8 cellular contexts compared by ENCODE assay signal in the genomic region with DNA sequence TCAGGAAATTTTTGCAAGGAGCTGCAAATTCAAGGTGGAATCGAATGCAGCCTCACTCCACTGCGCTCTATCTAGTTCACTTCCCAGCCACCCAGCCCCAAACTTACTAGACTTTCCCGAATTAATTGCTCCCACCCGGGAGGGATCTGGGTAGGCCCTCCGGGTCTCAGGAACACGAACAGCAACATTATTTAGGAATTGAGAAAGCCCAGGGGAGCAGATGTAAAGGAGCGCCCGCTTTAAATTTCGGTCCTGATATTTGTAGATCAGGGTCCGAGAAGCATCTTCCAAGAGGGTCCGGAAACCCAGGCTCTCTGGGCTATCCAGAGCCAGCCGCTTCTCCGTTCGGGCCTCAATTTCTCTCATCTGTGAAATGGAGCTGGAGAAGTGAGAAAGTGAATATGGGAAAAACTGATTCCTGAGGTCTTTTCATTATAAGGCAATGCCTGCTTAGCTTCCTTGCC. TPM values are rescaled to one million over a fixed set of nuclear protein-coding genes. Genes with fewer than 3 reads are reported as not detected.
A peak's percentile ranks its signal among the peaks of the same experiment; 100 is the strongest.
DNase-seq lines count a peak whose midpoint lies in the region; ATAC-seq, FAIRE-seq and TF ChIP-seq lines count a peak whose summit lies in the region.

No MANE protein-coding gene starts in this region.

- CTCF ChIA-PET in activated CD8-positive, alpha-beta T cell treated with anti-CD3 and anti-CD28 coated beads for 36 hours (lab: Charles Lee), result interaction anchor here (2.6 to 19.7 kb wide), 3 partner anchors 8 to 119 kb away, joined by 16 to 1008 read pairs (median 70); no protein-coding TSS in a partner anchor

- H3K4me3 Mint-ChIP-seq in activated CD8-positive, alpha-beta T cell treated with anti-CD3 and anti-CD28 coated beads for 36 hours, result peak overlapping the region; percentile 78
- H3K4me3 Mint-ChIP-seq in stimulated activated naive CD8-positive, alpha-beta T cell treated with anti-CD3 and anti-CD28 coated beads, Interleukin-15, amount 100 ng/mL, for 72 hours, result peak overlapping the region; percentile 91 to 98

- DNase-seq in NCI-H748 (lab: John Stamatoyannopoulos, UW; ENCODE audit: unreplicated experiment) (peak; percentile 77), NCI-H748 treated with DMSO at 0.1 percent for 48 hours (lab: John Stamatoyannopoulos, UW) (no peak), RCC 7860 (ENCODE audit: low spot score) (no peak), dermis blood vessel endothelial cell (no peak), T1000 (lab: John Stamatoyannopoulos, UW) (no peak)
- no peak for DNase-seq in activated CD8-positive, alpha-beta T cell treated with anti-CD3 and anti-CD28 coated beads for 36 hours
- no peak for DNase-seq in stimulated activated naive CD8-positive, alpha-beta T cell treated with anti-CD3 and anti-CD28 coated beads, Interleukin-15, amount 100 ng/mL, for 72 hours

- H3K4me3 ChIP-seq in iPS-18a (ENCODE audit: low read length), result peak overlapping the region; percentile 94

- no peaks in the 10 kb centered on the region for H3K9me3 Mint-ChIP-seq in activated CD8-positive, alpha-beta T cell treated with anti-CD3 and anti-CD28 coated beads for 36 hours
- H3K9me3 Mint-ChIP-seq in stimulated activated naive CD8-positive, alpha-beta T cell treated with anti-CD3 and anti-CD28 coated beads, Interleukin-15, amount 100 ng/mL, for 72 hours, result no peaks in the 10 kb centered on the region

- H3K27me3 Mint-ChIP-seq in activated CD8-positive, alpha-beta T cell treated with anti-CD3 and anti-CD28 coated beads for 36 hours, result peaks cover 49% of the 10 kb centered on the region
- peaks cover 85% of the 10 kb centered on the region for H3K27me3 Mint-ChIP-seq in stimulated activated naive CD8-positive, alpha-beta T cell treated with anti-CD3 and anti-CD28 coated beads, Interleukin-15, amount 100 ng/mL, for 72 hours

- intact Hi-C loops in activated CD8-positive, alpha-beta T cell treated with anti-CD3 and anti-CD28 coated beads for 36 hours (cut with micrococcal nuclease), result no loop called here

- no peak for FAIRE-seq in RCC 7860 (lab: Jason Lieb, UNC)

- no peaks in the 10 kb centered on the region for H3K27me3 ChIP-seq in iPS-18a (ENCODE audit: control insufficient read depth, insufficient read depth, low read length)

- no peaks in the 10 kb centered on the region for H3K9me3 ChIP-seq in iPS-18a (ENCODE audit: control insufficient read depth, low read depth, low read length)

- no peaks in the 10 kb centered on the region for H3K36me3 Mint-ChIP-seq in activated CD8-positive, alpha-beta T cell treated with anti-CD3 and anti-CD28 coated beads for 36 hours (ENCODE audit: low read depth)

- peaks cover 22% of the 10 kb centered on the region for H3K4me1 Mint-ChIP-seq in activated CD8-positive, alpha-beta T cell treated with anti-CD3 and anti-CD28 coated beads for 36 hours (ENCODE audit: low read depth)
- H3K4me1 Mint-ChIP-seq in stimulated activated naive CD8-positive, alpha-beta T cell treated with anti-CD3 and anti-CD28 coated beads, Interleukin-15, amount 100 ng/mL, for 72 hours, result peaks cover 38% of the 10 kb centered on the region

- peak overlapping the region; percentile 33 for H3K9ac ChIP-seq in iPS-18a (ENCODE audit: low read length)

- H3K27ac Mint-ChIP-seq in activated CD8-positive, alpha-beta T cell treated with anti-CD3 and anti-CD28 coated beads for 36 hours, result no peak overlapping the region
- no peak overlapping the region for H3K27ac Mint-ChIP-seq in stimulated activated naive CD8-positive, alpha-beta T cell treated with anti-CD3 and anti-CD28 coated beads, Interleukin-15, amount 100 ng/mL, for 72 hours

- no peak for ATAC-seq in activated CD8-positive, alpha-beta T cell treated with anti-CD3 and anti-CD28 coated beads for 36 hours
- no peak for ATAC-seq in stimulated activated naive CD8-positive, alpha-beta T cell treated with anti-CD3 and anti-CD28 coated beads, Interleukin-15, amount 100 ng/mL, for 72 hours

- H3K27ac ChIP-seq in iPS-18a (ENCODE audit: low read length), result no peak overlapping the region

- POLR2A ChIA-PET in activated CD8-positive, alpha-beta T cell treated with anti-CD3 and anti-CD28 coated beads for 36 hours (lab: Charles Lee), result interaction anchor here (0.6 to 6.1 kb wide), 7 partner anchors 8 to 140 kb away, joined by 3 to 38 read pairs (median 3); a partner anchor contains a TSS

- no peak for TF ChIP-seq CTCF in activated CD8-positive, alpha-beta T cell treated with anti-CD3 and anti-CD28 coated beads for 36 hours (IDR thresholded peaks at IDR 0.05)

- H3K4me1 ChIP-seq in iPS-18a (ENCODE audit: control insufficient read depth, low read depth, low read length), result peaks cover 32% of the 10 kb centered on the region

- H3K36me3 ChIP-seq in iPS-18a (ENCODE audit: control insufficient read depth, low read depth, low read length), result no peaks in the 10 kb centered on the region

RNA-seq across cellular contexts. Expression of gene ID1, which starts 0.5 kb away (rescaled TPM):
- total RNA-seq in activated CD8-positive, alpha-beta T cell treated with anti-CD3 and anti-CD28 coated beads for 36 hours, result under 1 TPM; 0.41 to 0.54 TPM
- total RNA-seq in dermis blood vessel endothelial cell, result 768 and 1,287 TPM in 2 replicates

RNA-seq across cellular contexts. Expression of gene COX4I2, which starts 33.1 kb away (rescaled TPM):
- total RNA-seq in activated CD8-positive, alpha-beta T cell treated with anti-CD3 and anti-CD28 coated beads for 36 hours, result not detected
- total RNA-seq in dermis blood vessel endothelial cell, result not detected in 2 replicates

Comparison
In these comparisons a context has a peak if more than half of its experiments do, and no peak if none do; other contexts are left out.
1. RNA of gene ID1, which starts 0.5 kb away (total RNA-seq): 768 to 1,287 TPM in dermis blood vessel endothelial cell; 0.41 to 0.54 TPM in activated CD8-positive, alpha-beta T cell treated with anti-CD3 and anti-CD28 coated beads for 36 hours; every median in the first group is over 100 times any median in the second.